ENCODE assay signal across 38 cellular contexts in the genomic region with DNA sequence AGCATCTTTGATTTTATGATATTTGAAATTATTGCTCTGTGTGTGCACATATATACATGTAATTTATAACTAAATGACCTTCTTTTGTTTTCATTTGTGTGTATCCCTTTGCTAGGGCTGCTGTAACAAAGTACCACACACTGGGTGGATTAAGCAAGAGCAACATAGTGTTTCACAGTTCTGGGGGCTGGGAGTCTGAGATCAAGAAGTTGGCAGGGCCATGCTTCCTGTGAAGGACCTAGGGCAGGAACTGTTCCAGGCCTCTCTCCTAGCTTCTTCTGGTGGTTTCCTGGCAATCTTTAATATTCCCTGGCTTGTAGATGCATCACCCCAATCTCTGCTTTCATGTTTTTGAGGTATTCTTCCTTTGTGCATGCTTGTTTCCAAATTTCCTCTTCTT.
"Had no signal": no experiment of that assay in that cellular context is flagged by ENCODE, and none has a peak within 500 bp of the region (broad histone marks: within the 10 kb centered on the region; RNA-seq: fewer than 3 reads in every experiment).

No MANE protein-coding gene starts in this region.

- H3K27me3 Mint-ChIP-seq: activated naive CD4-positive, alpha-beta T cell treated with anti-CD3 and anti-CD28 coated beads, Interleukin-2, amount 10 ng/mL, durations not matched to agents 7 days and 5 days; activated naive CD4-positive, alpha-beta T cell treated with anti-CD3 and anti-CD28 coated beads, Interleukin-2, amount 50 U/mL, for 24 hours; activated naive CD8-positive, alpha-beta T cell; activated naive CD8-positive, alpha-beta T cell treated with anti-CD3 and anti-CD28 coated beads for 36 hours; activated naive CD8-positive, alpha-beta T cell treated with anti-CD3 and anti-CD28 coated beads, Interleukin-2, amount 10 ng/mL, durations not matched to agents 7 days and 5 days; activated naive CD8-positive, alpha-beta T cell treated with anti-CD3 and anti-CD28 coated beads, Interleukin-2, amount 50 U/mL, for 24 hours; activated T-cell treated with anti-CD3 and anti-CD28 coated beads, Interleukin-2, amount 50 U/mL, for 24 hours; activated T-helper 17 cell treated with anti-CD3 and anti-CD28 coated beads, Interleukin-2, amount 50 U/mL, for 72 hours; brain; central memory CD8-positive, alpha-beta T cell had no signal

- H3K4me3 ChIP-seq: adrenal gland, ascending aorta, body of pancreas, breast epithelium, cardiac muscle cell had no signal

- H3K36me3 ChIP-seq: adrenal gland, ascending aorta, brain microvascular endothelial cell, breast epithelium, cardiac muscle cell had no signal

- H3K9me3 ChIP-seq: adrenal gland, ascending aorta, body of pancreas, breast epithelium had no signal

- H3K27ac ChIP-seq: adrenal gland, ascending aorta, body of pancreas, brain microvascular endothelial cell, breast epithelium, cardiac muscle cell had no signal

- DNase-seq: activated effector memory CD4-positive, alpha-beta T cell treated with anti-CD3 and anti-CD28 coated beads, Interleukin-2, amount 50 U/mL, for 16 hours; activated effector memory CD4-positive, alpha-beta T cell treated with Interleukin-2 at 50 U/mL for 16 hours; activated gamma-delta T cell; activated gamma-delta T cell treated with Interleukin-2 at 50 U/mL for 16 hours; activated naive CD4-positive, alpha-beta T cell; activated naive CD4-positive, alpha-beta T cell treated with anti-CD3 and anti-CD28 coated beads for 36 hours; activated naive CD4-positive, alpha-beta T cell treated with anti-CD3 and anti-CD28 coated beads, Interleukin-2, amount 10 ng/mL, durations not matched to agents 7 days and 5 days; activated naive CD4-positive, alpha-beta T cell treated with anti-CD3 and anti-CD28 coated beads, Interleukin-2, amount 50 U/mL, for 16 hours; activated naive CD4-positive, alpha-beta T cell treated with Interleukin-2 at 50 U/mL for 16 hours; activated naive CD8-positive, alpha-beta T cell treated with anti-CD3 and anti-CD28 coated beads for 36 hours; activated naive CD8-positive, alpha-beta T cell treated with anti-CD3 and anti-CD28 coated beads, Interleukin-2, amount 10 ng/mL, durations not matched to agents 7 days and 5 days; activated naive CD8-positive, alpha-beta T cell treated with anti-CD3 and anti-CD28 coated beads, Interleukin-2, amount 50 U/mL, for 24 hours; activated T-cell treated with anti-CD3 and anti-CD28 coated beads, Interleukin-2, amount 50 U/mL, for 1 hour; activated T-cell treated with anti-CD3 and anti-CD28 coated beads, Interleukin-2, amount 50 U/mL, for 24 hours; activated T-cell treated with anti-CD3 and anti-CD28 coated beads, Interleukin-2, amount 50 U/mL, for 4 hours; activated T-cell treated with anti-CD3 and anti-CD28 coated beads, Interleukin-2, amount 50 U/mL, for 48 hours; activated T-cell treated with anti-CD3 and anti-CD28 coated beads, Interleukin-2, amount 50 U/mL, for 72 hours; adrenal gland; amniotic stem cell; amygdala; anterior cingulate cortex; aorta; body of pancreas; brain microvascular endothelial cell; caudate nucleus; central memory CD4-positive, alpha-beta T cell; cerebellar nuclear complex had no signal

- H3K4me1 ChIP-seq: adrenal gland, ascending aorta, body of pancreas, breast epithelium had no signal

- H3K4me1 Mint-ChIP-seq: activated naive CD4-positive, alpha-beta T cell treated with anti-CD3 and anti-CD28 coated beads, Interleukin-2, amount 10 ng/mL, durations not matched to agents 7 days and 5 days; activated naive CD4-positive, alpha-beta T cell treated with anti-CD3 and anti-CD28 coated beads, Interleukin-2, amount 50 U/mL, for 24 hours; activated naive CD8-positive, alpha-beta T cell treated with anti-CD3 and anti-CD28 coated beads for 36 hours; activated naive CD8-positive, alpha-beta T cell treated with anti-CD3 and anti-CD28 coated beads, Interleukin-2, amount 10 ng/mL, durations not matched to agents 7 days and 5 days; activated naive CD8-positive, alpha-beta T cell treated with anti-CD3 and anti-CD28 coated beads, Interleukin-2, amount 50 U/mL, for 24 hours; activated T-helper 17 cell treated with anti-CD3 and anti-CD28 coated beads, Interleukin-2, amount 50 U/mL, for 72 hours; brain; central memory CD8-positive, alpha-beta T cell had no signal

- H3K27me3 ChIP-seq: adrenal gland, ascending aorta, body of pancreas, brain microvascular endothelial cell, breast epithelium, cardiac muscle cell had no signal

- H3K27ac Mint-ChIP-seq: activated naive CD4-positive, alpha-beta T cell treated with anti-CD3 and anti-CD28 coated beads for 36 hours; activated naive CD4-positive, alpha-beta T cell treated with anti-CD3 and anti-CD28 coated beads, Interleukin-2, amount 10 ng/mL, durations not matched to agents 7 days and 5 days; activated naive CD4-positive, alpha-beta T cell treated with anti-CD3 and anti-CD28 coated beads, Interleukin-2, amount 50 U/mL, for 24 hours; activated naive CD4-positive, alpha-beta T cell treated with anti-CD3 and anti-CD28 coated beads, Interleukin-2, amount 50 U/mL, for 72 hours; activated naive CD8-positive, alpha-beta T cell; activated naive CD8-positive, alpha-beta T cell treated with anti-CD3 and anti-CD28 coated beads for 36 hours; activated naive CD8-positive, alpha-beta T cell treated with anti-CD3 and anti-CD28 coated beads, Interleukin-2, amount 10 ng/mL, durations not matched to agents 7 days and 5 days; activated naive CD8-positive, alpha-beta T cell treated with anti-CD3 and anti-CD28 coated beads, Interleukin-2, amount 50 U/mL, for 24 hours; activated T-cell treated with anti-CD3 and anti-CD28 coated beads, Interleukin-2, amount 50 U/mL, for 24 hours; activated T-cell treated with anti-CD3 and anti-CD28 coated beads, Interleukin-2, amount 50 U/mL, for 72 hours; activated T-helper 1 cell treated with anti-CD3 and anti-CD28 coated beads, Interleukin-12 subunit alpha, Interleukin-12 subunit beta, Interleukin-2, Interleukin-4 antibody, amounts not matched to agents 30 ng/mL and 10 ng/mL and 1 ng/mL, durations not matched to agents 14 hours and 24 hours and 36 hours; activated T-helper 17 cell treated with anti-CD3 and anti-CD28 coated beads, Interleukin-2, amount 50 U/mL, for 72 hours; activated T-helper 2 cell treated with anti-CD3 and anti-CD28 coated beads, Interferon-gamma antibody, Interleukin-2, Interleukin-4, amounts not matched to agents 10 μg/mL and 5 μg/mL and 100 μg/mL, durations not matched to agents 14 hours and 24 hours and 36 hours; brain had no signal

- H3K36me3 Mint-ChIP-seq: activated naive CD4-positive, alpha-beta T cell treated with anti-CD3 and anti-CD28 coated beads, Interleukin-2, amount 10 ng/mL, durations not matched to agents 7 days and 5 days; activated naive CD4-positive, alpha-beta T cell treated with anti-CD3 and anti-CD28 coated beads, Interleukin-2, amount 50 U/mL, for 24 hours; activated naive CD4-positive, alpha-beta T cell treated with anti-CD3 and anti-CD28 coated beads, Interleukin-2, amount 50 U/mL, for 72 hours; activated naive CD8-positive, alpha-beta T cell; activated naive CD8-positive, alpha-beta T cell treated with anti-CD3 and anti-CD28 coated beads for 36 hours; activated naive CD8-positive, alpha-beta T cell treated with anti-CD3 and anti-CD28 coated beads, Interleukin-2, amount 10 ng/mL, durations not matched to agents 7 days and 5 days; brain had no signal

- H3K9me3 Mint-ChIP-seq: activated naive CD4-positive, alpha-beta T cell treated with anti-CD3 and anti-CD28 coated beads, Interleukin-2, amount 50 U/mL, for 24 hours; activated naive CD8-positive, alpha-beta T cell treated with anti-CD3 and anti-CD28 coated beads for 36 hours; activated T-cell treated with anti-CD3 and anti-CD28 coated beads, Interleukin-2, amount 50 U/mL, for 4 hours; activated T-helper 1 cell treated with anti-CD3 and anti-CD28 coated beads, Interleukin-12 subunit alpha, Interleukin-12 subunit beta, Interleukin-2, Interleukin-4 antibody, amounts not matched to agents 30 ng/mL and 10 ng/mL and 1 ng/mL, durations not matched to agents 14 hours and 24 hours and 36 hours; brain had no signal

- H3K4me3 Mint-ChIP-seq: activated naive CD4-positive, alpha-beta T cell treated with anti-CD3 and anti-CD28 coated beads for 36 hours; activated naive CD4-positive, alpha-beta T cell treated with anti-CD3 and anti-CD28 coated beads, Interleukin-2, amount 10 ng/mL, durations not matched to agents 7 days and 5 days; activated naive CD4-positive, alpha-beta T cell treated with anti-CD3 and anti-CD28 coated beads, Interleukin-2, amount 50 U/mL, for 24 hours; activated naive CD8-positive, alpha-beta T cell; activated naive CD8-positive, alpha-beta T cell treated with anti-CD3 and anti-CD28 coated beads for 36 hours; activated naive CD8-positive, alpha-beta T cell treated with anti-CD3 and anti-CD28 coated beads, Interleukin-2, amount 10 ng/mL, durations not matched to agents 7 days and 5 days; activated naive CD8-positive, alpha-beta T cell treated with anti-CD3 and anti-CD28 coated beads, Interleukin-2, amount 50 U/mL, for 24 hours; activated T-cell treated with anti-CD3 and anti-CD28 coated beads, Interleukin-2, amount 50 U/mL, for 24 hours; activated T-cell treated with anti-CD3 and anti-CD28 coated beads, Interleukin-2, amount 50 U/mL, for 4 hours; activated T-cell treated with anti-CD3 and anti-CD28 coated beads, Interleukin-2, amount 50 U/mL, for 72 hours; activated T-helper 1 cell treated with anti-CD3 and anti-CD28 coated beads, Interleukin-12 subunit alpha, Interleukin-12 subunit beta, Interleukin-2, Interleukin-4 antibody, amounts not matched to agents 30 ng/mL and 10 ng/mL and 1 ng/mL, durations not matched to agents 14 hours and 24 hours and 36 hours; activated T-helper 17 cell treated with anti-CD3 and anti-CD28 coated beads, Interleukin-2, amount 50 U/mL, for 72 hours; brain; central memory CD8-positive, alpha-beta T cell had no signal
